ENCODE assay signal across 8 cellular contexts in genomic region chr6:34887753-34888440, GRCh38.
DNase-seq lines count a peak whose midpoint lies in the region; ATAC-seq lines count a peak whose summit lies in the region.

Gene TAF11 (minus strand): TSS chr6:34888042. CDS start chr6:34887957, 85 bp downstream.

- no peaks in the 10 kb centered on the region for H3K9me3 Mint-ChIP-seq in effector memory CD8-positive, alpha-beta T cell

- H3K36me3 Mint-ChIP-seq in effector memory CD8-positive, alpha-beta T cell (ENCODE audit: insufficient read depth) = peaks cover 53% of the 10 kb centered on the region

- DNase-seq in CMK (ENCODE audit: low read depth) (peak; percentile 92), NT2/D1 (ENCODE audit: low read depth, low spot score) (peak; percentile 85), medulla oblongata (ENCODE audit: extremely low spot score) (peak; percentile 97)
- DNase-seq in activated CD8-positive, alpha-beta memory T cell treated with anti-CD3 and anti-CD28 coated beads for 48 hours (ENCODE audit: low read depth in 2 of 3, low spot score in 2 of 3) = peak; percentile 74 to 85 (median 76)
- peak; percentile 84 to 86 (median 85) for DNase-seq in effector memory CD8-positive, alpha-beta T cell
- peak; percentile 80 to 88 (median 81) for DNase-seq in stimulated activated CD4-positive, alpha-beta T cell treated with anti-CD3 and anti-CD28 coated beads, TNF-alpha, amount 100 ng/mL, for 48 hours (ENCODE audit: low read depth in 3 of 3)

- peak; percentile 75 for ATAC-seq in GM21381 (IDR thresholded peaks at IDR 0.05; ENCODE audit: unreplicated experiment)
- peak; percentile 71 for ATAC-seq in effector memory CD8-positive, alpha-beta T cell (replicated peaks)

- no peaks in the 10 kb centered on the region for H3K27me3 Mint-ChIP-seq in effector memory CD8-positive, alpha-beta T cell

- H3K27ac Mint-ChIP-seq in effector memory CD8-positive, alpha-beta T cell = peak within 1 kb of the TSS; percentile 99 to 100

- H3K9me3 ChIP-seq in HUES48 (ENCODE audit: control insufficient read depth, insufficient read depth, low read length) = no peaks in the 10 kb centered on the region
- H3K9me3 ChIP-seq in NT2/D1 (ENCODE audit: insufficient read depth, low read length) = no peaks in the 10 kb centered on the region

- peaks cover 30 to 56% of the 10 kb centered on the region in 2 donors for H3K4me1 Mint-ChIP-seq in effector memory CD8-positive, alpha-beta T cell (ENCODE audit: low read depth in 2 of 2)

- H3K4me3 Mint-ChIP-seq in effector memory CD8-positive, alpha-beta T cell = peak within 1 kb of the TSS; percentile 97 to 100

- H3K27me3 ChIP-seq in HUES48 (ENCODE audit: control insufficient read depth, insufficient read depth, low read length) = no peaks in the 10 kb centered on the region
- no peaks in the 10 kb centered on the region for H3K27me3 ChIP-seq in NT2/D1 (ENCODE audit: insufficient read depth, insufficient read length)

- H3K4me1 ChIP-seq in HUES48 (ENCODE audit: control insufficient read depth, insufficient read depth, low read length) = peaks cover 6% of the 10 kb centered on the region; the same call in 1 of the 2 replicates
- H3K4me1 ChIP-seq in NT2/D1 (ENCODE audit: insufficient read depth, insufficient read length) = no peaks in the 10 kb centered on the region

- peak within 1 kb of the TSS; percentile 97 for H3K27ac ChIP-seq in HUES48 (ENCODE audit: low read depth, low read length)

- peak within 1 kb of the TSS; percentile 90 for H3K9ac ChIP-seq in HUES48 (ENCODE audit: low read depth, low read length)
- peak within 1 kb of the TSS; percentile 93 for H3K9ac ChIP-seq in NT2/D1 (ENCODE audit: insufficient read length, low read depth)

- H3K4me3 ChIP-seq in HUES48 (ENCODE audit: low read depth, low read length) (peak within 1 kb of the TSS; percentile 93), NT2/D1 (ENCODE audit: insufficient read length, low read depth) (peak within 1 kb of the TSS; percentile 89)

- H3K36me3 ChIP-seq in HUES48 (ENCODE audit: control insufficient read depth, insufficient read depth, low read length) (peaks cover 17% of the 10 kb centered on the region), NT2/D1 (ENCODE audit: insufficient read depth, insufficient read length, low read length) (peaks cover 11% of the 10 kb centered on the region)

Comparison
In these comparisons a context has a peak if more than half of its experiments do, and no peak if none do; other contexts are left out.
1. Peak in every context shown above with its lines: DNase-seq, ATAC-seq, H3K4me3 ChIP-seq and H3K27ac ChIP-seq.